18 cellular contexts compared by ENCODE assay signal in genomic region chr3:68090571-68090970, GRCh38.
A peak's percentile ranks its signal among the peaks of the same experiment; 100 is the strongest.
DNase-seq lines count a peak whose midpoint lies in the region; FAIRE-seq lines count a peak whose summit lies in the region.
"Had no signal": no experiment of that assay in that cellular context is flagged by ENCODE, and none has a peak within 500 bp of the region (broad histone marks: within the 10 kb centered on the region; RNA-seq: fewer than 3 reads in every experiment).

No MANE protein-coding gene starts in this region.

- H3K4me1 ChIP-seq in BLaER1 = peaks cover 18% of the 10 kb centered on the region
- peaks cover 54% of the 10 kb centered on the region for H3K4me1 ChIP-seq in CD4-positive, alpha-beta memory T cell (ENCODE audit: insufficient read depth, low read length)
- peaks cover 4% of the 10 kb centered on the region for H3K4me1 ChIP-seq in mesenchymal stem cell (ENCODE audit: control insufficient read depth, insufficient read depth, low read depth, low read length)
- peaks cover 0 to 3% of the 10 kb centered on the region in 2 donors for H3K4me1 ChIP-seq in small intestine (ENCODE audit: control insufficient read depth in 2 of 2, insufficient read depth in 1 of 2, low read depth in 1 of 2, low read length in 1 of 2)
- H3K4me1 ChIP-seq in mesendoderm (ENCODE audit: control insufficient read depth, low read depth, low read length) = no peaks in the 10 kb centered on the region
- H3K4me1 ChIP-seq: BE2C had no signal

- no peaks in the 10 kb centered on the region for H3K9me3 Mint-ChIP-seq in CD4-positive, alpha-beta memory T cell
- H3K9me3 Mint-ChIP-seq in activated naive CD8-positive, alpha-beta T cell treated with anti-CD3 and anti-CD28 coated beads for 36 hours = peaks cover 5% of the 10 kb centered on the region

- no peaks in the 10 kb centered on the region for H3K27me3 Mint-ChIP-seq in CD4-positive, alpha-beta memory T cell
- no peaks in the 10 kb centered on the region for H3K27me3 Mint-ChIP-seq in activated naive CD8-positive, alpha-beta T cell treated with anti-CD3 and anti-CD28 coated beads for 36 hours

- peaks cover 44 to 81% (median 61%) of the 10 kb centered on the region in 4 donors for H3K4me1 Mint-ChIP-seq in CD4-positive, alpha-beta memory T cell
- H3K4me1 Mint-ChIP-seq in activated naive CD8-positive, alpha-beta T cell treated with anti-CD3 and anti-CD28 coated beads for 36 hours = peaks cover 72% of the 10 kb centered on the region

- peak overlapping the region; percentile 89 for H2BK5ac ChIP-seq in mesenchymal stem cell (ENCODE audit: low read depth, low read length, poor library complexity, severe bottlenecking)
- no peak overlapping the region for H2BK5ac ChIP-seq in mesendoderm (ENCODE audit: low read length)

- no peak overlapping the region for H3K56ac ChIP-seq in mesendoderm (ENCODE audit: low read length)

- no peak overlapping the region for H2BK12ac ChIP-seq in mesenchymal stem cell (ENCODE audit: low read length in 2 of 2)

- H4K5ac ChIP-seq in mesendoderm (ENCODE audit: low read length) = no peak overlapping the region

- H3K4me3 ChIP-seq in BLaER1 (no peak overlapping the region), mesenchymal stem cell (ENCODE audit: insufficient read depth in 1 of 2, low read depth in 1 of 2, low read length in 2 of 2) (no peak overlapping the region), small intestine (ENCODE audit: low read depth in 1 of 2, low read length in 2 of 2) (no peak overlapping the region), mesendoderm (ENCODE audit: low read length) (no peak overlapping the region)
- H3K4me3 ChIP-seq in CD4-positive, alpha-beta memory T cell (ENCODE audit: low read length in 2 of 2) = no peak overlapping the region
- H3K4me3 ChIP-seq: GM23248 had no signal

- POLR2A ChIA-PET in CD4-positive, alpha-beta memory T cell (lab: Charles Lee; ENCODE audit: partially characterized antibody) = interaction anchor here (0.7 to 1.6 kb wide), 4 partner anchors 32 to 1268 kb away, joined by 3 to 4 read pairs (median 4); no protein-coding TSS in a partner anchor

- H3K27me3 ChIP-seq in BLaER1 (no peaks in the 10 kb centered on the region), mesenchymal stem cell (ENCODE audit: control insufficient read depth in 1 of 2, insufficient read depth in 1 of 2, low read length in 2 of 2) (no peaks in the 10 kb centered on the region), small intestine (ENCODE audit: control insufficient read depth in 2 of 2, insufficient read depth in 2 of 2, low read length in 2 of 2) (no peaks in the 10 kb centered on the region), mesendoderm (ENCODE audit: insufficient read depth, low read length, poor library complexity) (no peaks in the 10 kb centered on the region)
- H3K27me3 ChIP-seq in CD4-positive, alpha-beta memory T cell (ENCODE audit: insufficient read depth, low read length) = no peaks in the 10 kb centered on the region
- H3K27me3 ChIP-seq: BE2C had no signal

- H3K14ac ChIP-seq in mesenchymal stem cell (ENCODE audit: low read length in 2 of 2) = no peak overlapping the region

- H2AK5ac ChIP-seq in mesenchymal stem cell (ENCODE audit: low read length, severe bottlenecking) (peak overlapping the region; percentile 61), mesendoderm (ENCODE audit: low read length) (no peak overlapping the region)

- H4K8ac ChIP-seq in mesenchymal stem cell (ENCODE audit: low read length) (no peak overlapping the region), mesendoderm (ENCODE audit: low read depth, low read length) (no peak overlapping the region)

- no peak overlapping the region for H4K91ac ChIP-seq in mesenchymal stem cell (ENCODE audit: low read length)

- no peaks in the 10 kb centered on the region for H3K36me3 Mint-ChIP-seq in CD4-positive, alpha-beta memory T cell
- peaks cover 6% of the 10 kb centered on the region for H3K36me3 Mint-ChIP-seq in activated naive CD8-positive, alpha-beta T cell treated with anti-CD3 and anti-CD28 coated beads for 36 hours

- no peak overlapping the region for H3K18ac ChIP-seq in mesenchymal stem cell (ENCODE audit: low read depth in 1 of 2, low read length in 2 of 2)
- H3K18ac ChIP-seq in mesendoderm (ENCODE audit: low read length) = no peak overlapping the region

- H2BK120ac ChIP-seq in mesenchymal stem cell (ENCODE audit: low read depth, low read length) (no peak overlapping the region), mesendoderm (ENCODE audit: low read depth, low read length) (no peak overlapping the region)

- no peaks in the 10 kb centered on the region for H3K79me2 ChIP-seq in mesendoderm (ENCODE audit: control insufficient read depth, insufficient read depth, low read length)

- CTCF ChIA-PET in CD4-positive, alpha-beta memory T cell (lab: Charles Lee; ENCODE audit: partially characterized antibody) = interaction anchor here (0.7 kb wide), 1 partner anchor 27 kb away, joined by 3 read pairs; no protein-coding TSS in a partner anchor

- intact Hi-C loops in CD4-positive, alpha-beta memory T cell (cut with micrococcal nuclease) = no loop called here

- no peaks in the 10 kb centered on the region for H3K36me3 ChIP-seq in BLaER1
- H3K36me3 ChIP-seq in CD4-positive, alpha-beta memory T cell (ENCODE audit: insufficient read depth, low read length) = no peaks in the 10 kb centered on the region
- no peaks in the 10 kb centered on the region for H3K36me3 ChIP-seq in mesenchymal stem cell (ENCODE audit: control insufficient read depth in 1 of 2, insufficient read depth in 2 of 2, low read depth in 1 of 2, low read length in 2 of 2)
- H3K36me3 ChIP-seq in small intestine (ENCODE audit: control insufficient read depth in 2 of 2, insufficient read depth in 2 of 2, low read length in 2 of 2) = no peaks in the 10 kb centered on the region
- no peaks in the 10 kb centered on the region for H3K36me3 ChIP-seq in mesendoderm (ENCODE audit: control insufficient read depth, insufficient read depth, low read length)
- H3K36me3 ChIP-seq: BE2C had no signal

- FAIRE-seq in small intestine (lab: Jason Lieb, UNC) = no peak
- FAIRE-seq: GM12892, GM19239 had no signal

- no CpG with 5 or more reads among the region's 1 CpG for WGBS in mesenchymal stem cell
- 38 to 41% (median 40%) methylated on average over 1 of the region's 1 CpG for WGBS in small intestine, 3 donors
- no CpG with 5 or more reads among the region's 1 CpG for WGBS in mesendoderm (ENCODE audit: extremely low coverage, insufficient coverage, low lambda C conversion rate)

- H3K23ac ChIP-seq in mesenchymal stem cell (ENCODE audit: low read length in 2 of 2) = no peak overlapping the region
- H3K23ac ChIP-seq in mesendoderm (ENCODE audit: low read length) = no peak overlapping the region

- H3K9ac ChIP-seq in BLaER1 (no peak overlapping the region), mesenchymal stem cell (ENCODE audit: low read length) (no peak overlapping the region), mesendoderm (ENCODE audit: low read length) (no peak overlapping the region)
- H3K9ac ChIP-seq: GM23248 had no signal

- DNase-seq in CD4-positive, alpha-beta memory T cell = no peak
- no peak for DNase-seq in activated naive CD8-positive, alpha-beta T cell treated with anti-CD3 and anti-CD28 coated beads for 36 hours
- no peak for DNase-seq in mesenchymal stem cell
- DNase-seq in small intestine = no peak
- no peak for DNase-seq in DMS 273 (lab: John Stamatoyannopoulos, UW; ENCODE audit: unreplicated experiment)
- DNase-seq in mesendoderm = no peak
- DNase-seq: BE2C, DND-41, GDM1, GM23248, MM.1S, NCI-H1105, NCI-H1694 treated with DMSO at 0.1 percent for 48 hours, NCI-H446 treated with DMSO at 0.1 percent for 48 hours, SIG-M5 had no signal

- H4K20me1 ChIP-seq in BLaER1 = no peaks in the 10 kb centered on the region

- H3K27ac ChIP-seq in BLaER1 (no peak overlapping the region), mesenchymal stem cell (ENCODE audit: low read length, poor library complexity, severe bottlenecking) (peak overlapping the region; percentile 92), small intestine (ENCODE audit: low read depth in 1 of 2, low read length in 1 of 2) (no peak overlapping the region), mesendoderm (ENCODE audit: low read depth, low read length) (no peak overlapping the region)
- no peak overlapping the region for H3K27ac ChIP-seq in CD4-positive, alpha-beta memory T cell (ENCODE audit: low read depth, low read length)
- H3K27ac ChIP-seq: GM23248 had no signal

- peak overlapping the region in 6 of 7 donors; percentile 14 to 89 (median 83) for H3K27ac Mint-ChIP-seq in CD4-positive, alpha-beta memory T cell
- peak overlapping the region; percentile 9 for H3K27ac Mint-ChIP-seq in activated naive CD8-positive, alpha-beta T cell treated with anti-CD3 and anti-CD28 coated beads for 36 hours

- H3K79me1 ChIP-seq in mesenchymal stem cell (replicated peaks; ENCODE audit: low read length, poor library complexity, severe bottlenecking) (no peaks in the 10 kb centered on the region), mesendoderm (ENCODE audit: low read length) (no peaks in the 10 kb centered on the region)

- H2AFZ ChIP-seq in mesenchymal stem cell (ENCODE audit: low read depth, low read length) = no peak overlapping the region
- H2AFZ ChIP-seq: GM23248 had no signal

- peak overlapping the region; percentile 10 to 80 (median 72) for H3K4me3 Mint-ChIP-seq in CD4-positive, alpha-beta memory T cell
- H3K4me3 Mint-ChIP-seq in activated naive CD8-positive, alpha-beta T cell treated with anti-CD3 and anti-CD28 coated beads for 36 hours = no peak overlapping the region

- no peaks in the 10 kb centered on the region for H3K9me3 ChIP-seq in BLaER1
- no peaks in the 10 kb centered on the region for H3K9me3 ChIP-seq in CD4-positive, alpha-beta memory T cell (ENCODE audit: control insufficient read depth in 1 of 2, low read length in 2 of 2)
- no peaks in the 10 kb centered on the region for H3K9me3 ChIP-seq in mesenchymal stem cell (ENCODE audit: control insufficient read depth, low read length)
- no peaks in the 10 kb centered on the region for H3K9me3 ChIP-seq in small intestine (ENCODE audit: control insufficient read depth, low read depth)
- H3K9me3 ChIP-seq: BE2C had no signal

- H2BK15ac ChIP-seq in mesenchymal stem cell (ENCODE audit: low read depth, poor library complexity, severe bottlenecking) (no peak overlapping the region), mesendoderm (replicated peaks; ENCODE audit: low read depth) (no peak overlapping the region)

- H3K4me2 ChIP-seq in BLaER1 = 0 out of 2 replicates have a peak overlapping the region, but pooled peaks have one; percentile 5
- H3K4me2 ChIP-seq in mesenchymal stem cell (ENCODE audit: low read length, poor library complexity, severe bottlenecking) = no peak overlapping the region
- no peak overlapping the region for H3K4me2 ChIP-seq in mesendoderm (ENCODE audit: low read length)

- no peak overlapping the region for H3K4ac ChIP-seq in mesenchymal stem cell (ENCODE audit: low read depth in 1 of 2, low read length in 2 of 2)
- no peak overlapping the region for H3K4ac ChIP-seq in mesendoderm (ENCODE audit: low read depth, low read length)
